1 cellular context compared by ENCODE assay signal in the genomic region with DNA sequence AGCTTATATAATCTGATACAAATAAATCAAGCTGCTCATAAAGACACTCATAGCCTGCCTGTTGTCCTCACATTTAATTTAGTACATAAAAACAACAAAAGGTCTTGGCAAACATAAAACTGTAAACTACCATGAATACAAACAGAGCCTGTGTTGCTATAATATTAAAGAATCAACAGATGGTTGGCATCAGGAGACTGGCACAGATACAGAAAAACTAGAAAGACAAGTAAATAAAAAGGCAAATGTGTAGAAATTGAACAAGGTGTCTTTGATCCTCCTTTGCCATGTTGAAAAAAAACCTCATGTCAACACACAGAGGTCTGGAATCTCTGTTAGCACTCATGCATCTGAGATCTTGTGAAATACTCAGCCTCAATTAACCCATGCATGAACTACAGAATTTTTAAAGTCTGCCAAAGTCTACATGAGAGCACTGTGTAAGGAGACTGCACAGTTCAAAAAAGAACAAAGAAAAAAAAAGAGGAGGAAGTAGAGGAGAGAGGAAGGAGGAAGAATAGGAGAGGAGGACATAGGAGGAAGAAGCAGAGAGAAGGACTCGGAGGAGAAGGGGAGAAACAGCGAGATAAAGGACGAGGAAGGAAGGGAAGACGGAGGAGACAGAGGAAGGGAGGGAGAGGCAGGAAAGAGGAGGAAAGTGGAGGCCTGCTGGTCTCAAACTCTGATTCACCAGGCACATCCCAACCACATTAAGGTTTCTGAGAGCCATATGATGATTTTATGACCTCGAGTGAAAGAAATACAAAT.
TF ChIP-seq lines count a peak whose summit lies in the region.

No MANE protein-coding gene starts in this region.

TF ChIP-seq in HepG2, 621 proteins besides CTCF, POLR2A, EP300 and RAD21:
- no peak for TF ChIP-seq TSC22D2 (CRISPR knock-in tag; IDR thresholded peaks at IDR 0.05; ENCODE audit: borderline replicate concordance)
- TF ChIP-seq KDM1A (CRISPR knock-in tag; IDR thresholded peaks at IDR 0.05), result no peak
- TF ChIP-seq SMC3 (IDR thresholded peaks at IDR 0.05; ENCODE audit: low read length), result no peak
- no peak for TF ChIP-seq ZFP62 (CRISPR knock-in tag; IDR thresholded peaks at IDR 0.05)
- TF ChIP-seq, protein P1, sequence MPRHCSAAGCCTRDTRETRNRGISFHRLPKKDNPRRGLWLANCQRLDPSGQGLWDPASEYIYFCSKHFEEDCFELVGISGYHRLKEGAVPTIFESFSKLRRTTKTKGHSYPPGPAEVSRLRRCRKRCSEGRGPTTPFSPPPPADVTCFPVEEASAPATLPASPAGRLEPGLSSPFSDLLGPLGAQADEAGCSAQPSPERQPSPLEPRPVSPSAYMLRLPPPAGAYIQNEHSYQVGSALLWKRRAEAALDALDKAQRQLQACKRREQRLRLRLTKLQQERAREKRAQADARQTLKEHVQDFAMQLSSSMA (CRISPR knock-in tag; IDR thresholded peaks at IDR 0.05), result no peak
- no peak for TF ChIP-seq ZNF354B (CRISPR knock-in tag; IDR thresholded peaks at IDR 0.05)
- TF ChIP-seq ZNF326 (CRISPR knock-in tag; IDR thresholded peaks at IDR 0.05; ENCODE audit: borderline replicate concordance), result no peak
- TF ChIP-seq, protein P2, sequence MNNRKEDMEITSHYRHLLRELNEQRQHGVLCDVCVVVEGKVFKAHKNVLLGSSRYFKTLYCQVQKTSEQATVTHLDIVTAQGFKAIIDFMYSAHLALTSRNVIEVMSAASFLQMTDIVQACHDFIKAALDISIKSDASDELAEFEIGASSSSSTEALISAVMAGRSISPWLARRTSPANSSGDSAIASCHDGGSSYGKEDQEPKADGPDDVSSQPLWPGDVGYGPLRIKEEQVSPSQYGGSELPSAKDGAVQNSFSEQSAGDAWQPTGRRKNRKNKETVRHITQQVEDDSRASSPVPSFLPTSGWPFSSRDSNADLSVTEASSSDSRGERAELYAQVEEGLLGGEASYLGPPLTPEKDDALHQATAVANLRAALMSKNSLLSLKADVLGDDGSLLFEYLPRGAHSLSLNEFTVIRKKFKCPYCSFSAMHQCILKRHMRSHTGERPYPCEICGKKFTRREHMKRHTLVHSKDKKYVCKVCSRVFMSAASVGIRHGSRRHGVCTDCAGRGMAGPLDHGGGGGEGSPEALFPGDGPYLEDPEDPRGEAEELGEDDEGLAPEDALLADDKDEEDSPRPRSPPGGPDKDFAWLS (CRISPR knock-in tag; IDR thresholded peaks at IDR 0.05; ENCODE audit: borderline replicate concordance), result no peak
- TF ChIP-seq FOXM1 (CRISPR knock-in tag; IDR thresholded peaks at IDR 0.05), result no peak
- no peak for TF ChIP-seq CREBL2 (CRISPR knock-in tag; IDR thresholded peaks at IDR 0.05; ENCODE audit: borderline replicate concordance)
- TF ChIP-seq PLRG1 (conservative IDR thresholded peaks at IDR 0.05), result no peak
- TF ChIP-seq PAF1 (CRISPR knock-in tag; IDR thresholded peaks at IDR 0.05), result no peak
- no peak for TF ChIP-seq TBP (CRISPR knock-in tag; IDR thresholded peaks at IDR 0.05)
- no peak for TF ChIP-seq MAFF (IDR thresholded peaks at IDR 0.05; ENCODE audit: low read depth, low read length)
- TF ChIP-seq ZNF33B (CRISPR knock-in tag; IDR thresholded peaks at IDR 0.05), result no peak
